In genomic region chr20:32990426-32990825, GRCh38 we compare ENCODE assay signal across 36 cellular contexts. TPM values are rescaled to one million over a fixed set of nuclear protein-coding genes. Genes with fewer than 3 reads are reported as not detected.
"Had no signal": no experiment of that assay in that cellular context is flagged by ENCODE, and none has a peak within 500 bp of the region (broad histone marks: within the 10 kb centered on the region; RNA-seq: fewer than 3 reads in every experiment).

No MANE protein-coding gene starts in this region.

- H3K27ac Mint-ChIP-seq: natural killer cell; nephron progenitor cell; neural progenitor cell; progenitor cell of endocrine pancreas; stimulated activated naive CD8-positive, alpha-beta T cell treated with anti-CD3 and anti-CD28 coated beads, Interleukin-15, amount 100 ng/mL, for 72 hours; type B pancreatic cell had no signal

- H3K4me1 ChIP-seq: left ventricle myocardium inferior, neural progenitor cell, parathyroid adenoma, right atrium auricular region, right lobe of liver, uterus had no signal

- H3K27me3 ChIP-seq: neural progenitor cell, neutrophil, right atrium auricular region, right lobe of liver, tibial nerve, uterus had no signal

- H2AFZ ChIP-seq: neural progenitor cell, parathyroid adenoma had no signal

- H3K36me3 ChIP-seq: left ventricle myocardium inferior, neural progenitor cell, neutrophil, right atrium auricular region, right lobe of liver, tibial nerve, uterus had no signal

- H3K9ac ChIP-seq: neural progenitor cell, parathyroid adenoma had no signal

- H3K27me3 Mint-ChIP-seq: progenitor cell of endocrine pancreas; stimulated activated memory B cell treated with anti-CD40 and anti-IgM and Interleukin-4, amounts not matched to agents 10 μg/mL and 1 μg/mL and 100 μg/mL, for 72 hours; stimulated activated naive CD8-positive, alpha-beta T cell treated with anti-CD3 and anti-CD28 coated beads, Interleukin-15, amount 100 ng/mL, for 72 hours had no signal

- H3K4me3 Mint-ChIP-seq: natural killer cell; nephron progenitor cell; neural progenitor cell; stimulated activated memory B cell treated with anti-CD40 and anti-IgM and Interleukin-4, amounts not matched to agents 10 μg/mL and 1 μg/mL and 100 μg/mL, for 72 hours; stimulated activated naive CD8-positive, alpha-beta T cell treated with anti-CD3 and anti-CD28 coated beads, Interleukin-15, amount 100 ng/mL, for 72 hours; type B pancreatic cell had no signal

- FAIRE-seq: keratinocyte had no signal

- DNase-seq: hippocampal formation; kidney glomerular epithelial cell; left cardiac atrium; left ventricle myocardium inferior; natural killer cell; nephron progenitor cell; occipital lobe; right lobe of liver; stimulated activated CD4-positive, alpha-beta T cell treated with anti-CD3 and anti-CD28 coated beads, Interleukin-1b, Interleukin-23, amount 100 ng/mL, for 48 hours; stimulated activated CD4-positive, alpha-beta T cell treated with anti-CD3 and anti-CD28 coated beads, Interleukin-2, amount 100 ng/mL, for 48 hours; stimulated activated CD4-positive, alpha-beta T cell treated with anti-CD3 and anti-CD28 coated beads, Interleukin-4, amount 100 ng/mL, for 4 hours; stimulated activated CD8-positive, alpha-beta memory T cell treated with anti-CD3 and anti-CD28 coated beads, Interleukin-4, amount 100 ng/mL, for 48 hours; stimulated activated naive CD4-positive, alpha-beta T cell treated with Interleukin-2 at 50 U/mL for 16 hours; stimulated activated naive CD8-positive, alpha-beta T cell treated with anti-CD3 and anti-CD28 coated beads, Interleukin-15, amount 100 ng/mL, for 72 hours; substantia nigra; uterus had no signal

- H3K9me3 Mint-ChIP-seq: natural killer cell had no signal

- H3K4me2 ChIP-seq: neural progenitor cell, smooth muscle cell had no signal

- H3K4me1 Mint-ChIP-seq: nephron progenitor cell had no signal

- H3K27ac ChIP-seq: left ventricle myocardium inferior, neural progenitor cell, neutrophil, parathyroid adenoma, right atrium auricular region, right lobe of liver, tibial nerve, uterus had no signal

- H3K36me3 Mint-ChIP-seq: natural killer cell, neural progenitor cell, type B pancreatic cell had no signal

- H3K9me3 ChIP-seq: neutrophil, right lobe of liver, uterus had no signal

- H3K79me2 ChIP-seq: parathyroid adenoma had no signal

- ATAC-seq: left cardiac atrium; right lobe of liver; stimulated activated memory B cell treated with anti-CD40 and anti-IgM and Interleukin-4, amounts not matched to agents 10 μg/mL and 1 μg/mL and 100 μg/mL, for 72 hours; stimulated activated naive CD8-positive, alpha-beta T cell treated with anti-CD3 and anti-CD28 coated beads, Interleukin-15, amount 100 ng/mL, for 72 hours had no signal

- H3K4me3 ChIP-seq: left ventricle myocardium inferior, lung, neural progenitor cell, right atrium auricular region, right lobe of liver, smooth muscle cell, tibial nerve, uterus had no signal

RNA-seq across cellular contexts. Expression of gene SUN5, which starts 13.8 kb away (rescaled TPM):
- total RNA-seq: left cardiac atrium, left ventricle myocardium inferior, lower leg skin, lung, mucosa of gallbladder, natural killer cell, occipital lobe, osteocyte, progenitor cell of endocrine pancreas, pulmonary artery endothelial cell, renal cortical epithelial cell, right atrium auricular region, right lobe of liver, skeletal muscle tissue, smooth muscle cell, temporal lobe, tibial nerve, ureter, uterus had no signal
- polyA plus RNA-seq: keratinocyte, lung, smooth muscle cell, thymus had no signal

RNA-seq across cellular contexts. Expression of gene BPIFB2, which starts 17.1 kb away (rescaled TPM):
- total RNA-seq: left cardiac atrium, left ventricle myocardium inferior, lower leg skin, natural killer cell, osteocyte, progenitor cell of endocrine pancreas, pulmonary artery endothelial cell, renal cortical epithelial cell, right atrium auricular region, skeletal muscle tissue, smooth muscle cell, temporal lobe, tibial nerve, ureter, uterus had no signal
- polyA plus RNA-seq: keratinocyte, smooth muscle cell had no signal

RNA-seq across cellular contexts. Expression of gene BPIFB6, which starts 41.0 kb away (rescaled TPM):
- total RNA-seq: left cardiac atrium, left ventricle myocardium inferior, lower leg skin, lung, mucosa of gallbladder, natural killer cell, occipital lobe, osteocyte, progenitor cell of endocrine pancreas, pulmonary artery endothelial cell, renal cortical epithelial cell, right atrium auricular region, right lobe of liver, skeletal muscle tissue, smooth muscle cell, temporal lobe, tibial nerve, ureter, uterus had no signal
- polyA plus RNA-seq: keratinocyte, lung, smooth muscle cell had no signal
